27 cellular contexts compared by ENCODE assay signal in genomic region chr9:103372828-103373227, GRCh38.
DNase-seq lines count a peak whose midpoint lies in the region; ATAC-seq, FAIRE-seq and TF ChIP-seq lines count a peak whose summit lies in the region.
"Had no signal": no experiment of that assay in that cellular context is flagged by ENCODE, and none has a peak within 500 bp of the region (broad histone marks: within the 10 kb centered on the region; RNA-seq: fewer than 3 reads in every experiment).

No MANE protein-coding gene starts in this region.

- ATAC-seq in K562 = no peak
- ATAC-seq: GM12878 had no signal

- intact Hi-C loops in K562 (cut with micrococcal nuclease) = no loop called here

- POLR2A ChIA-PET in K562 (lab: Yijun Ruan, JAX) = no interaction called here

- no peaks in the 10 kb centered on the region for H3K4me1 ChIP-seq in K562 (replicated peaks in 1 of 2; ENCODE audit: control insufficient read depth in 2 of 2, insufficient read depth in 2 of 2, low read length in 2 of 2)
- H3K4me1 ChIP-seq: BE2C, BLaER1, Caco-2 had no signal

- H3K9me3 Mint-ChIP-seq in neural crest cell = no peaks in the 10 kb centered on the region

- H3K27me3 ChIP-seq in K562 (ENCODE audit: control insufficient read depth in 2 of 2, insufficient read depth in 2 of 2, low read length in 2 of 2) = no peaks in the 10 kb centered on the region
- H3K27me3 ChIP-seq: BE2C, BLaER1 had no signal

- TF ChIP-seq POLR2A in K562 (conservative IDR thresholded peaks at IDR 0.05) = no peak

- no peak for TF ChIP-seq RAD21 in K562 (CRISPR knock-in tag; conservative IDR thresholded peaks at IDR 0.05 in 1 of 2, IDR thresholded peaks at IDR 0.05 in 1 of 2)

- DNase-seq in K562 (ENCODE audit: extremely low read depth in 1 of 4, low spot score in 3 of 4) = no peak
- no peak for DNase-seq in neural crest cell (ENCODE audit: low read depth, low spot score)
- no peak for DNase-seq in D721Med (ENCODE audit: insufficient read length, low spot score)
- DNase-seq in NCI-H1417 treated with DMSO at 0.1 percent for 48 hours (lab: John Stamatoyannopoulos, UW) = no peak
- DNase-seq in NOMO-1 treated with DMSO at 0.1 percent for 48 hours (lab: John Stamatoyannopoulos, UW; ENCODE audit: unreplicated experiment) = no peak
- DNase-seq: 8988T; ACHN; BE2C; C1 segment of cervical spinal cord; Caco-2; Calu3; CD4-positive, alpha-beta memory T cell; CD4-positive, CD25-positive, alpha-beta regulatory T cell; CD8-positive, alpha-beta memory T cell; DMS 273 treated with DMSO at 0.1 percent for 48 hours; DMS153; DMS53; DMS79; DND-41; EL; GDM1 had no signal

- BruUV-seq in K562 (replicated peaks; lab: Mats Ljungman, UMichigan) = no TSS peak

- no peaks in the 10 kb centered on the region for H3K36me3 ChIP-seq in K562 (ENCODE audit: control insufficient read depth, insufficient read depth, low read length)
- H3K36me3 ChIP-seq: BE2C, BLaER1 had no signal

- H3K9ac ChIP-seq in K562 (ENCODE audit: insufficient read depth in 1 of 2, low read depth in 2 of 2, low read length in 2 of 2) = no peak overlapping the region
- H3K9ac ChIP-seq: BLaER1 had no signal

- in situ Hi-C loops in K562 (cut with MboI) = no loop called here

- no peaks in the 10 kb centered on the region for H3K9me1 ChIP-seq in K562 (ENCODE audit: control insufficient read depth, insufficient read depth, low read length)

- no peak overlapping the region for H3K4me3 ChIP-seq in K562
- H3K4me3 ChIP-seq: BLaER1, GM12878 had no signal

- H3K27ac ChIP-seq in K562 (ENCODE audit: extremely low read depth, low read depth, low read length) = no peak overlapping the region
- H3K27ac ChIP-seq: BLaER1 had no signal

- CTCF ChIA-PET in K562 (lab: Yijun Ruan, JAX; ENCODE audit: low intra/inter-chr PET ratio) = no interaction called here

- TF ChIP-seq CTCF in K562 (IDR thresholded peaks at IDR 0.05 in 2 of 3, conservative IDR thresholded peaks at IDR 0.05 in 1 of 3; ENCODE audit: insufficient read depth in 2 of 3, low read depth in 1 of 3, low read length in 3 of 3) (no peak), neural crest cell (conservative IDR thresholded peaks at IDR 0.05) (no peak), D721Med (IDR thresholded peaks at IDR 0.05; ENCODE audit: insufficient read depth, missing control alignments) (no peak)

- 15% methylated on average over 4 of the region's 4 CpGs for WGBS in K562 (ENCODE audit: insufficient coverage, low coverage, missing lambda C conversion rate)

- TF ChIP-seq EP300 in K562 (IDR thresholded peaks at IDR 0.05; ENCODE audit: low read length) = no peak

- no peak for FAIRE-seq in K562 (lab: Jason Lieb, UNC)
- no peak for FAIRE-seq in D721Med (lab: Jason Lieb, UNC)
- FAIRE-seq: A204.1, GM12878, GM12892, GM18507 had no signal

- H2AFZ ChIP-seq in K562 (ENCODE audit: low read depth, low read length) = no peak overlapping the region

- H3K4me2 ChIP-seq in K562 (ENCODE audit: insufficient read depth, low read length) = no peak overlapping the region
- H3K4me2 ChIP-seq: BLaER1 had no signal

- H3K27me3 Mint-ChIP-seq in neural crest cell (ENCODE audit: low read depth) = no peaks in the 10 kb centered on the region
- H3K27me3 Mint-ChIP-seq: CD4-positive, alpha-beta memory T cell; CD4-positive, CD25-positive, alpha-beta regulatory T cell had no signal

- no peaks in the 10 kb centered on the region for H3K36me3 Mint-ChIP-seq in neural crest cell (ENCODE audit: low read depth)
- H3K36me3 Mint-ChIP-seq: CD14-positive monocyte; CD4-positive, alpha-beta memory T cell; CD4-positive, CD25-positive, alpha-beta regulatory T cell; CD8-positive, alpha-beta memory T cell had no signal

- no peaks in the 10 kb centered on the region for H3K4me1 Mint-ChIP-seq in neural crest cell
- H3K4me1 Mint-ChIP-seq: CD14-positive monocyte; CD4-positive, alpha-beta memory T cell; CD4-positive, CD25-positive, alpha-beta regulatory T cell; CD8-positive, alpha-beta memory T cell had no signal

- H3K79me2 ChIP-seq in K562 (ENCODE audit: control insufficient read depth, insufficient read depth, low read length) = no peaks in the 10 kb centered on the region

- peaks cover 2% of the 10 kb centered on the region; the same call in 1 of the 2 replicates for H3K9me3 ChIP-seq in K562 (replicated peaks; ENCODE audit: control insufficient read depth, insufficient read depth, low read depth, low read length)
- H3K9me3 ChIP-seq: BE2C, BLaER1, Caco-2 had no signal

- peak overlapping the region; percentile 83 for H3K27ac Mint-ChIP-seq in neural crest cell (ENCODE audit: unreplicated experiment)
- H3K27ac Mint-ChIP-seq: CD14-positive monocyte; CD4-positive, alpha-beta memory T cell; CD8-positive, alpha-beta memory T cell had no signal

- no peaks in the 10 kb centered on the region for H4K20me1 ChIP-seq in K562 (replicated peaks; ENCODE audit: control insufficient read depth, insufficient read depth, low read length)
- H4K20me1 ChIP-seq: BLaER1 had no signal

- no peak overlapping the region for H3K4me3 Mint-ChIP-seq in neural crest cell
- H3K4me3 Mint-ChIP-seq: CD14-positive monocyte; CD4-positive, alpha-beta memory T cell; CD4-positive, CD25-positive, alpha-beta regulatory T cell; CD8-positive, alpha-beta memory T cell had no signal

TF ChIP-seq in K562, 482 proteins besides CTCF, POLR2A, EP300 and RAD21:
- TF ChIP-seq FOSL1 (tag; conservative IDR thresholded peaks at IDR 0.05) (no peak), NFIC (IDR thresholded peaks at IDR 0.05) (peak; percentile 10; the same call in 1 of the 2 replicates)
